ENCODE assay signal across 28 cellular contexts in genomic region chr13:28320209-28320608, GRCh38.
"Had no signal": no experiment of that assay in that cellular context is flagged by ENCODE, and none has a peak within 500 bp of the region (broad histone marks: within the 10 kb centered on the region; RNA-seq: fewer than 3 reads in every experiment).

No MANE protein-coding gene starts in this region.

- H3K4me3 ChIP-seq: ascending aorta, breast epithelium, cardiac muscle cell, colonic mucosa had no signal

- H3K36me3 ChIP-seq: ascending aorta, breast epithelium, cardiac muscle cell, colonic mucosa had no signal

- H3K27me3 ChIP-seq: ascending aorta, breast epithelium, cardiac muscle cell, colonic mucosa had no signal

- DNase-seq: activated CD4-positive, alpha-beta memory T cell treated with anti-CD3 and anti-CD28 coated beads, Interleukin-2, amount 10 ng/mL, durations not matched to agents 7 days and 5 days; activated CD4-positive, alpha-beta T cell treated with anti-CD3 and anti-CD28 coated beads for 36 hours; activated CD4-positive, alpha-beta T cell treated with anti-CD3 and anti-CD28 coated beads, Interleukin-2, amount 10 ng/mL, durations not matched to agents 24 days and 14 days; activated CD4-positive, CD25-positive, alpha-beta regulatory T cell; activated CD4-positive, CD25-positive, alpha-beta regulatory T cell treated with anti-CD3 and anti-CD28 coated beads, Interleukin-2, amount 50 U/mL, for 72 hours; activated CD8-positive, alpha-beta memory T cell treated with anti-CD3 and anti-CD28 coated beads, Interleukin-2, amount 50 U/mL, for 48 hours; activated gamma-delta T cell; activated naive CD4-positive, alpha-beta T cell; activated naive CD4-positive, alpha-beta T cell treated with anti-CD3 and anti-CD28 coated beads, Interleukin-2, amount 10 ng/mL, durations not matched to agents 7 days and 5 days; activated naive CD8-positive, alpha-beta T cell treated with anti-CD3 and anti-CD28 coated beads, Interleukin-2, amount 10 ng/mL, durations not matched to agents 7 days and 5 days; activated T-cell treated with anti-CD3 and anti-CD28 coated beads for 4 hours; activated T-cell treated with anti-CD3 and anti-CD28 coated beads, Interleukin-2, amount 50 U/mL, for 24 hours; activated T-cell treated with anti-CD3 and anti-CD28 coated beads, Interleukin-2, amount 50 U/mL, for 72 hours; central memory CD4-positive, alpha-beta T cell; cerebellar nuclear complex; colonic mucosa; effector CD8-positive, alpha-beta T cell; foreskin fibroblast; head of caudate nucleus; T-helper 17 cell; T1000 had no signal

- H3K9me3 ChIP-seq: ascending aorta, breast epithelium, colonic mucosa had no signal

- FAIRE-seq: endometrium, frontal cortex had no signal

- ATAC-seq: activated CD4-positive, alpha-beta T cell treated with anti-CD3 and anti-CD28 coated beads for 36 hours; activated naive CD4-positive, alpha-beta T cell treated with anti-CD3 and anti-CD28 coated beads, Interleukin-2, amount 50 U/mL, for 72 hours; activated T-cell treated with anti-CD3 and anti-CD28 coated beads, Interleukin-2, amount 50 U/mL, for 72 hours; esophagus mucosa; T-helper 17 cell had no signal

- H3K27ac ChIP-seq: ascending aorta, breast epithelium, cardiac muscle cell, colonic mucosa had no signal

- H3K4me1 ChIP-seq: colonic mucosa had no signal
